ENCODE assay signal across 15 cellular contexts in genomic region chr17:10993126-10993525, GRCh38.
DNase-seq lines count a peak whose midpoint lies in the region; ATAC-seq, FAIRE-seq and TF ChIP-seq lines count a peak whose summit lies in the region.
"Had no signal": no experiment of that assay in that cellular context is flagged by ENCODE, and none has a peak within 500 bp of the region (broad histone marks: within the 10 kb centered on the region; RNA-seq: fewer than 3 reads in every experiment).

No MANE protein-coding gene starts in this region.

- H4K5ac ChIP-seq in H1 (ENCODE audit: insufficient read length, low read depth, low read length): no peak overlapping the region

- H2BK15ac ChIP-seq in H1 (ENCODE audit: low read length): no peak overlapping the region

- no peak for FAIRE-seq in H1 (lab: Jason Lieb, UNC)
- FAIRE-seq: GM19239 had no signal

- CTCF ChIA-PET in H1 (lab: Charles Lee; ENCODE audit: partially characterized antibody): interaction anchor here (0.6 to 1.3 kb wide), 4 partner anchors 16 to 414 kb away, joined by 3 to 7 read pairs (median 4); no protein-coding TSS in a partner anchor

- no peak overlapping the region for H2BK120ac ChIP-seq in H1 (replicated peaks; ENCODE audit: low read depth, low read length)

- no peak overlapping the region for H4K91ac ChIP-seq in H1 (replicated peaks; ENCODE audit: insufficient read length, low read length)

- H3K9ac ChIP-seq in BLaER1: no peak overlapping the region
- no peak overlapping the region for H3K9ac ChIP-seq in H1 (replicated peaks in 1 of 4; ENCODE audit: extremely low read depth in 1 of 4, low read depth in 3 of 4, low read length in 3 of 4)

- no peak for TF ChIP-seq POLR2A in H1 (IDR thresholded peaks at IDR 0.05; ENCODE audit: control extremely low read depth in 1 of 2, low read depth in 2 of 2, low read length in 2 of 2)

- H4K20me1 ChIP-seq in BLaER1 (no peaks in the 10 kb centered on the region), H1 (replicated peaks in 1 of 2; ENCODE audit: control insufficient read depth in 1 of 2, insufficient read depth in 2 of 2, low read length in 2 of 2) (no peaks in the 10 kb centered on the region)

- intact Hi-C loops in left ventricle myocardium inferior (cut with micrococcal nuclease) (no loop called here), right cardiac atrium (cut with DNase I) (no loop called here), sciatic nerve (cut with DNase I) (no loop called here)

- H3K18ac ChIP-seq in H1 (ENCODE audit: extremely low read depth, low read length): no peak overlapping the region

- no peak overlapping the region for H3K14ac ChIP-seq in H1 (ENCODE audit: insufficient read length)

- H3K9me3 ChIP-seq in left ventricle myocardium inferior (replicated peaks) (no peaks in the 10 kb centered on the region), right cardiac atrium (ENCODE audit: control insufficient read depth, low read length) (no peaks in the 10 kb centered on the region), BLaER1 (no peaks in the 10 kb centered on the region), H1 (ENCODE audit: insufficient read depth in 2 of 2, low read depth in 1 of 2, low read length in 1 of 2) (no peaks in the 10 kb centered on the region)

- no peak overlapping the region for H2BK5ac ChIP-seq in H1 (ENCODE audit: low read depth, low read length)

- peak; percentile 19 for DNase-seq in left ventricle myocardium inferior
- DNase-seq in right cardiac atrium: no peak
- no peak for DNase-seq in H1 (ENCODE audit: low read depth in 1 of 2, low spot score in 2 of 2)
- no peak for DNase-seq in sciatic nerve (ENCODE audit: low spot score)
- DNase-seq in NAMALWA (ENCODE audit: low spot score): no peak
- DNase-seq in GM03348 (ENCODE audit: low spot score): no peak
- DNase-seq: AML-193; C1 segment of cervical spinal cord; CD4-positive, alpha-beta T cell; DND-41; GDM1; H7; KG1 had no signal

- H4K8ac ChIP-seq in H1 (ENCODE audit: extremely low read depth, insufficient read depth, low read length): no peak overlapping the region

- H3K56ac ChIP-seq in H1 (replicated peaks; ENCODE audit: insufficient read length, low read depth, low read length): no peak overlapping the region

- TF ChIP-seq CTCF in left ventricle myocardium inferior (IDR thresholded peaks at IDR 0.05; ENCODE audit: borderline replicate concordance): no peak
- no peak for TF ChIP-seq CTCF in H1 (IDR thresholded peaks at IDR 0.05; ENCODE audit: control extremely low read depth in 1 of 3, insufficient read depth in 1 of 3, low read depth in 1 of 3, low read length in 3 of 3)

- H3K4me1 ChIP-seq in left ventricle myocardium inferior (no peaks in the 10 kb centered on the region), right cardiac atrium (ENCODE audit: control insufficient read depth, insufficient read depth, low read length) (no peaks in the 10 kb centered on the region), BLaER1 (peaks cover 24% of the 10 kb centered on the region), H1 (replicated peaks in 1 of 4; ENCODE audit: control insufficient read depth in 3 of 4, insufficient read depth in 4 of 4, low read length in 3 of 4) (peaks cover 0 to 2% (median 0%) of the 10 kb centered on the region in 4 experiments; a peak in 2 of 7 replicates)

- H2AFZ ChIP-seq in H1 (ENCODE audit: low read length): peak overlapping the region; percentile 23; the same call in 1 of the 2 replicates

- H3K4me2 ChIP-seq in BLaER1: peak overlapping the region; percentile 51
- no peak overlapping the region for H3K4me2 ChIP-seq in H1 (ENCODE audit: insufficient read depth in 1 of 2, low read depth in 2 of 2, low read length in 2 of 2)

- no peaks in the 10 kb centered on the region for H3K79me2 ChIP-seq in H1 (ENCODE audit: control insufficient read depth in 1 of 2, insufficient read depth in 2 of 2, low read length in 2 of 2)

- ATAC-seq in right cardiac atrium: no peak
- ATAC-seq in sciatic nerve: peak; percentile 13

- no peak for TF ChIP-seq RAD21 in H1 (IDR thresholded peaks at IDR 0.05 in 1 of 2, conservative IDR thresholded peaks at IDR 0.05 in 1 of 2; ENCODE audit: low read depth in 2 of 2, low read length in 2 of 2)

- POLR2A ChIA-PET in H1 (lab: Charles Lee; ENCODE audit: partially characterized antibody): no interaction called here

- H3K4ac ChIP-seq in H1 (replicated peaks; ENCODE audit: insufficient read length, low read depth, low read length): no peak overlapping the region

- H3K23ac ChIP-seq in H1 (ENCODE audit: insufficient read length): no peak overlapping the region

- H3K36me3 ChIP-seq in left ventricle myocardium inferior: no peaks in the 10 kb centered on the region
- H3K36me3 ChIP-seq in BLaER1: no peaks in the 10 kb centered on the region
- no peaks in the 10 kb centered on the region for H3K36me3 ChIP-seq in H1 (ENCODE audit: control insufficient read depth in 2 of 4, insufficient read depth in 4 of 4, low read length in 3 of 4)

- H2AK5ac ChIP-seq in H1 (ENCODE audit: low read depth, low read length): no peak overlapping the region

- H3K27ac ChIP-seq in left ventricle myocardium inferior (replicated peaks): peak overlapping the region; percentile 33
- no peak overlapping the region for H3K27ac ChIP-seq in right cardiac atrium (ENCODE audit: low read length)
- H3K27ac ChIP-seq in BLaER1: 0 out of 2 replicates have a peak overlapping the region, but pooled peaks have one; percentile 13
- H3K27ac ChIP-seq in H1 (ENCODE audit: low read depth, low read length): no peak overlapping the region

- H3K79me1 ChIP-seq in H1 (ENCODE audit: low read depth, low read length): no peaks in the 10 kb centered on the region

- WGBS in right cardiac atrium: 53% methylated on average over 7 of the region's 7 CpGs
- WGBS in H1 (ENCODE audit: extremely low coverage in 1 of 2, insufficient coverage in 1 of 2, insufficient read length in 1 of 2, insufficient replicate concordance in 2 of 2, low coverage in 1 of 2, low lambda C conversion rate in 2 of 2, missing lambda C conversion rate in 1 of 2), 2 experiments: 96% methylated on average over 6 of the region's 7 CpGs; no CpG with 5 or more reads in 1 of the 2 experiments

- no peak for TF ChIP-seq EP300 in H1 (IDR thresholded peaks at IDR 0.05; ENCODE audit: borderline replicate concordance in 1 of 2, low read depth in 2 of 2, low read length in 2 of 2)

- no peak overlapping the region for H3K4me3 ChIP-seq in left ventricle myocardium inferior
- H3K4me3 ChIP-seq in right cardiac atrium (ENCODE audit: low read length): no peak overlapping the region
- H3K4me3 ChIP-seq in BLaER1: no peak overlapping the region
- no peak overlapping the region for H3K4me3 ChIP-seq in H1 (ENCODE audit: extremely low read depth in 1 of 4, insufficient read depth in 2 of 4, low read depth in 3 of 4, low read length in 4 of 4)

- peaks cover 44% of the 10 kb centered on the region for H3K27me3 ChIP-seq in left ventricle myocardium inferior (ENCODE audit: low read depth)
- no peaks in the 10 kb centered on the region for H3K27me3 ChIP-seq in right cardiac atrium (ENCODE audit: control insufficient read depth, insufficient read depth)
- no peaks in the 10 kb centered on the region for H3K27me3 ChIP-seq in BLaER1
- H3K27me3 ChIP-seq in H1 (replicated peaks in 1 of 4; ENCODE audit: control insufficient read depth in 3 of 4, extremely low read depth in 1 of 4, insufficient read depth in 3 of 4, low read length in 3 of 4): no peaks in the 10 kb centered on the region

- 0 out of 2 replicates have a peak overlapping the region, but pooled peaks have one; percentile 60 for H2BK12ac ChIP-seq in H1 (ENCODE audit: low read depth, low read length)

- H2BK20ac ChIP-seq in H1 (ENCODE audit: low read length): no peak overlapping the region

- no peaks in the 10 kb centered on the region for H3K23me2 ChIP-seq in H1 (ENCODE audit: low read depth, low read length)

TF ChIP-seq in H1, 55 proteins besides CTCF, POLR2A, EP300 and RAD21:
- no peak for TF ChIP-seq KDM5A (IDR thresholded peaks at IDR 0.05; ENCODE audit: low read length)
- TF ChIP-seq TEAD4 (IDR thresholded peaks at IDR 0.05; ENCODE audit: low read depth, low read length): no peak
- no peak for TF ChIP-seq POLR2AphosphoS5 (IDR thresholded peaks at IDR 0.05; ENCODE audit: low read depth, low read length)
- no peak for TF ChIP-seq HDAC2 (IDR thresholded peaks at IDR 0.05; ENCODE audit: borderline replicate concordance in 1 of 2, low read depth in 2 of 2, low read length in 2 of 2)
- TF ChIP-seq NANOG (IDR thresholded peaks at IDR 0.05; ENCODE audit: insufficient read depth, low read depth, low read length, poor library complexity, severe bottlenecking): no peak
- TF ChIP-seq SRF (IDR thresholded peaks at IDR 0.05; ENCODE audit: low read depth, low read length): no peak
- TF ChIP-seq SP2 (IDR thresholded peaks at IDR 0.05; ENCODE audit: low read length): no peak
- TF ChIP-seq CEBPB (IDR thresholded peaks at IDR 0.05; ENCODE audit: low read depth, low read length): no peak
- TF ChIP-seq FOSL1 (IDR thresholded peaks at IDR 0.05; ENCODE audit: insufficient read depth, low read depth, low read length): no peak
- no peak for TF ChIP-seq CREB1 (IDR thresholded peaks at IDR 0.05)
- TF ChIP-seq CBX5 (IDR thresholded peaks at IDR 0.05; ENCODE audit: low read depth, low read length): no peak
- no peak for TF ChIP-seq E2F6 (IDR thresholded peaks at IDR 0.05)

Comparison
In these comparisons a context has a peak if more than half of its experiments do, and no peak if none do; other contexts are left out.
1. H3K27ac ChIP-seq: peak in left ventricle myocardium inferior (single experiment) and BLaER1 (single experiment); none in right cardiac atrium (single experiment) and H1 (single experiment).